In the genomic region with DNA sequence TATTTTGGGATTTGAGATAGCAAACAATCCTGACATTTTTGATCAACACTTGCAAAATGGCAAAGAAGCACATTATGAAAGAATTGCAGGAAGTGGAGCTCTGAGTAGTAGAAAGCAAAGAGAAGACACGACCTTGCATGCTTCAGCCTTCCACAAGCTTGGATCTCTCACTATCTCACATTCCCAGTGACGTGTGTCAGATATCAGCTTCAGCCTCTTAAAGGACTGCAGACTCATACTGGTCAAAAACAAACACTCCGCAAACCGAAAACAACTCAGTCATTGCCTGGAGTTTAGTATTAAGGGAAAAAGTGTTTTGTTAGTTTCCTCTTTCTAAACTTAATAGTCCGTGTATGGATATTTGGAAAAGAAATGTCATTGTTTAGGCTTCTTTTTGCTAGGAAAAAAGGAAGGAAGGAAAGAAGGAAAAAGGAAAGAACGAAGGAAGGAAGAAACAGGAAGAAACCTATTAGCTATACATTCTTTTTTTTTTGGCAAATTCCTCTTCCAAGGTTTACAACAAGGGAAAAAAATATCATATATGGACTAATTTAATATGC, we compare ENCODE assay signal across 9 cellular contexts. TPM values are rescaled to one million over a fixed set of nuclear protein-coding genes. Genes with fewer than 3 reads are reported as not detected.
DNase-seq lines count a peak whose midpoint lies in the region; ATAC-seq and TF ChIP-seq lines count a peak whose summit lies in the region.
"Had no signal": no experiment of that assay in that cellular context is flagged by ENCODE, and none has a peak within 500 bp of the region (broad histone marks: within the 10 kb centered on the region; RNA-seq: fewer than 3 reads in every experiment).

No MANE protein-coding gene starts in this region.

- peak overlapping the region; percentile 63 for H3K27ac ChIP-seq in AG04450 (ENCODE audit: low read depth, low read length)
- H3K27ac ChIP-seq in muscle layer of duodenum (ENCODE audit: low read length) = no peak overlapping the region

- POLR2A ChIA-PET in AG04450 (lab: Yijun Ruan, JAX) = interaction anchor here (0.6 to 1.8 kb wide), 9 partner anchors 8 to 706 kb away, joined by 3 to 9 read pairs (median 3); partner anchors contain the start of genes HIBCH and SLC40A1

- H3K27ac Mint-ChIP-seq in stimulated activated naive CD8-positive, alpha-beta T cell treated with anti-CD3 and anti-CD28 coated beads, Interleukin-15, amount 100 ng/mL, for 72 hours = no peak overlapping the region

- H3K4me1 Mint-ChIP-seq in stimulated activated naive CD8-positive, alpha-beta T cell treated with anti-CD3 and anti-CD28 coated beads, Interleukin-15, amount 100 ng/mL, for 72 hours = no peaks in the 10 kb centered on the region

- no peaks in the 10 kb centered on the region for H3K36me3 ChIP-seq in muscle layer of duodenum (ENCODE audit: control insufficient read depth in 1 of 2, insufficient read depth in 2 of 2, low read length in 2 of 2)

- H3K4me3 ChIP-seq in AG04450 (ENCODE audit: low read depth, low read length) = peak overlapping the region; percentile 47
- peak overlapping the region; percentile 15 to 37 for H3K4me3 ChIP-seq in muscle layer of duodenum (ENCODE audit: low read depth in 1 of 2, low read length in 2 of 2)

- DNase-seq in AG04450 (ENCODE audit: low read depth, low spot score) (peak; percentile 87), NCI-H460 (ENCODE audit: extremely low read depth, low read depth) (peak; percentile 91), erythroblast (lab: John Stamatoyannopoulos, UW) (peak; percentile 94 to 95), occipital lobe (lab: John Stamatoyannopoulos, UW) (no peak), cerebellum (ENCODE audit: low spot score) (no peak)
- no peak for DNase-seq in stimulated activated naive CD8-positive, alpha-beta T cell treated with anti-CD3 and anti-CD28 coated beads, Interleukin-15, amount 100 ng/mL, for 72 hours
- DNase-seq: PC-3 had no signal

- H3K27me3 ChIP-seq in AG04450 (ENCODE audit: control insufficient read depth, insufficient read depth, low read length) (no peaks in the 10 kb centered on the region), muscle layer of duodenum (ENCODE audit: low read depth, low read length) (no peaks in the 10 kb centered on the region)

- H3K4me3 Mint-ChIP-seq in stimulated activated naive CD8-positive, alpha-beta T cell treated with anti-CD3 and anti-CD28 coated beads, Interleukin-15, amount 100 ng/mL, for 72 hours = peak overlapping the region in 1 of 2 donors; percentile 23

- H3K9me3 Mint-ChIP-seq in stimulated activated naive CD8-positive, alpha-beta T cell treated with anti-CD3 and anti-CD28 coated beads, Interleukin-15, amount 100 ng/mL, for 72 hours = no peaks in the 10 kb centered on the region

- TF ChIP-seq CTCF in AG04450 (IDR thresholded peaks at IDR 0.05; ENCODE audit: low read depth, low read length) = no peak

- CTCF ChIA-PET in AG04450 (lab: Charles Lee) = interaction anchor here (0.7 to 1.6 kb wide), 5 partner anchors 10 to 49 kb away, joined by 3 to 7 read pairs (median 4); partner anchors contain the start of gene ASNSD1

- peaks cover 0 to 3% of the 10 kb centered on the region in 2 donors for H3K4me1 ChIP-seq in muscle layer of duodenum (ENCODE audit: control insufficient read depth in 1 of 2, insufficient read depth in 2 of 2, low read length in 2 of 2)

- H3K9me3 ChIP-seq in AG04450 (ENCODE audit: control insufficient read depth, insufficient read depth, low read length) = no peaks in the 10 kb centered on the region
- H3K9me3 ChIP-seq in muscle layer of duodenum (ENCODE audit: control insufficient read depth in 1 of 2, low read length in 2 of 2) = no peaks in the 10 kb centered on the region

- no peak for ATAC-seq in GM18520 (IDR thresholded peaks at IDR 0.05; ENCODE audit: unreplicated experiment)
- no peak for ATAC-seq in stimulated activated naive CD8-positive, alpha-beta T cell treated with anti-CD3 and anti-CD28 coated beads, Interleukin-15, amount 100 ng/mL, for 72 hours
- ATAC-seq: PC-3 had no signal

- no peaks in the 10 kb centered on the region for H3K27me3 Mint-ChIP-seq in stimulated activated naive CD8-positive, alpha-beta T cell treated with anti-CD3 and anti-CD28 coated beads, Interleukin-15, amount 100 ng/mL, for 72 hours

- peak; percentile 78 for TF ChIP-seq POLR2A in erythroblast (IDR thresholded peaks at IDR 0.05; ENCODE audit: low read length)

RNA-seq across cellular contexts. Expression of gene SLC40A1, which starts 32.6 kb away (rescaled TPM):
- polyA plus RNA-seq in AG04450 (2011; rRNA removed) = 5.2 and 5.4 TPM in 2 replicates
- polyA minus RNA-seq in AG04450 (2011; rRNA and poly(A)+ RNA removed) = 4.4 and 6.4 TPM in 2 replicates
- 8.8 and 12.5 TPM in 2 replicates for total RNA-seq in NCI-H460 (2014; rRNA removed; shearing (Covaris generic))
- polyA plus RNA-seq in NCI-H460 (2014; cell fraction: nucleus; rRNA removed) = 4.0 and 11.6 TPM in 2 replicates
- total RNA-seq in occipital lobe (43.0 TPM), cerebellum (11.1 TPM)

RNA-seq across cellular contexts. Expression of gene ASNSD1, which starts 48.1 kb away (rescaled TPM):
- polyA plus RNA-seq in AG04450 (2011; rRNA removed) = 38.3 and 50.1 TPM in 2 replicates
- polyA minus RNA-seq in AG04450 (2011; rRNA and poly(A)+ RNA removed) = 11.4 and 21.7 TPM in 2 replicates
- total RNA-seq in NCI-H460 (2014; rRNA removed; shearing (Covaris generic)) = 73.2 and 82.4 TPM in 2 replicates
- polyA plus RNA-seq in NCI-H460 (2014; cell fraction: nucleus; rRNA removed) = 46.8 and 59.3 TPM in 2 replicates
- total RNA-seq in occipital lobe (137 TPM), cerebellum (63.5 TPM)

Comparison
In these comparisons a context has a peak if more than half of its experiments do, and no peak if none do; other contexts are left out.
1. DNase-seq: peak in AG04450 (single experiment), NCI-H460 (single experiment) and erythroblast (2 of 2); none in occipital lobe (single experiment), cerebellum (single experiment) and stimulated activated naive CD8-positive, alpha-beta T cell treated with anti-CD3 and anti-CD28 coated beads, Interleukin-15, amount 100 ng/mL, for 72 hours (0 of 2).